34 cellular contexts compared by ENCODE assay signal in the genomic region with DNA sequence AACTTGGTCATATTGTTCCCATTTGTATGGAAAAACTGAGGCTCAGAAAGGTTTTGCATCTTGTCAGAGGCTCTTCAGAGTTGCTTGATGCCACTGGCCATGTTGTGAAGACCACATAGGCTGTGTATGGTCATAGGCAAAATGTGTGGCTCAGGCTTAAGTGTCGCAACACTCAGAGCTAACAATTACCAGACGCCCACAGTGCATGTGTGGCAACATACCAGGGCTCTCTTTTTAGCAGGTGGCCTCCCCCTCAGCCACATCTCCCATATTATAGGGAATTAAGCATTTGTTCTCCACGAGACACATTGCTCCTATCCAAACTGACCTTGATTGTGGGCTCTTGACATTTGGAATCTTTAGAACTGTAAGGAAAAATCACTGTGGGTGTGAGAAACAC.
DNase-seq lines count a peak whose midpoint lies in the region; ATAC-seq and TF ChIP-seq lines count a peak whose summit lies in the region.
"Had no signal": no experiment of that assay in that cellular context is flagged by ENCODE, and none has a peak within 500 bp of the region (broad histone marks: within the 10 kb centered on the region; RNA-seq: fewer than 3 reads in every experiment).

No MANE protein-coding gene starts in this region.

- H3K9me2 ChIP-seq in GM23248 (ENCODE audit: insufficient read depth), result no peaks in the 10 kb centered on the region
- H3K9me2 ChIP-seq in hepatocyte (replicated peaks; ENCODE audit: insufficient read depth), result no peaks in the 10 kb centered on the region

- in situ Hi-C loops in GM23248 (cut with MboI), result no loop called here

- H3K27me3 Mint-ChIP-seq in effector memory CD8-positive, alpha-beta T cell, result no peaks in the 10 kb centered on the region
- no peaks in the 10 kb centered on the region for H3K27me3 Mint-ChIP-seq in activated T-helper 2 cell treated with anti-CD3 and anti-CD28 coated beads, Interferon-gamma antibody, Interleukin-2, Interleukin-4, amounts not matched to agents 10 μg/mL and 5 μg/mL and 100 μg/mL, durations not matched to agents 14 hours and 24 hours and 36 hours (ENCODE audit: low read depth)
- H3K27me3 Mint-ChIP-seq: activated naive CD8-positive, alpha-beta T cell; naive thymus-derived CD4-positive, alpha-beta T cell; progenitor cell of endocrine pancreas had no signal

- BruUV-seq in A673 (replicated peaks; lab: Mats Ljungman, UMichigan), result no TSS peak

- H3K27me3 ChIP-seq in A673 (replicated peaks; ENCODE audit: insufficient read depth, low read depth, low read length, poor library complexity) (no peaks in the 10 kb centered on the region), GM23248 (replicated peaks; ENCODE audit: insufficient read depth) (no peaks in the 10 kb centered on the region), hepatocyte (no peaks in the 10 kb centered on the region)
- H3K27me3 ChIP-seq: ascending aorta, BLaER1, Peyer's patch, SJSA1, tibial artery had no signal

- H3K4me3 ChIP-seq in A673 (ENCODE audit: low read depth, low read length, poor library complexity, severe bottlenecking) (no peak overlapping the region), GM23248 (no peak overlapping the region), hepatocyte (no peak overlapping the region)
- H3K4me3 ChIP-seq: ascending aorta, BLaER1, coronary artery, Peyer's patch, SJSA1, tibial artery had no signal

- DNase-seq in A673 (ENCODE audit: low spot score) (peak; percentile 3), GM23248 (peak; percentile 37), OCI-M1 (lab: John Stamatoyannopoulos, UW) (peak; percentile 41), hepatocyte (ENCODE audit: low spot score) (no peak)
- no peak for DNase-seq in effector memory CD8-positive, alpha-beta T cell
- DNase-seq in activated T-helper 2 cell treated with anti-CD3 and anti-CD28 coated beads, Interferon-gamma antibody, Interleukin-2, Interleukin-4, amounts not matched to agents 10 μg/mL and 5 μg/mL and 100 μg/mL, durations not matched to agents 14 hours and 24 hours and 36 hours (ENCODE audit: low spot score), result no peak
- DNase-seq: activated CD4-positive, alpha-beta T cell treated with anti-CD3 and anti-CD28 coated beads for 4 hours; activated effector memory CD4-positive, alpha-beta T cell treated with anti-CD3 and anti-CD28 coated beads, Interleukin-2, amount 50 U/mL, for 16 hours; activated T-cell treated with anti-CD3 and anti-CD28 coated beads, Interleukin-2, amount 50 U/mL, for 1 hour; effector CD8-positive, alpha-beta T cell; head of caudate nucleus; kidney; naive thymus-derived CD4-positive, alpha-beta T cell; NCI-H2029 treated with DMSO at 0.1 percent for 48 hours; NCI-H524; NK-92 treated with Interleukin-12 subunit alpha and Interleukin-12 subunit beta, amount 100 ng/mL, for 24 hours; nucleus accumbens; Peyer's patch; stimulated activated CD4-positive, alpha-beta T cell treated with anti-CD3 and anti-CD28 coated beads, Interleukin-12 subunit alpha, Interleukin-12 subunit beta, amount 100 ng/mL, for 4 hours; stimulated activated CD4-positive, alpha-beta T cell treated with anti-CD3 and anti-CD28 coated beads, Interleukin-2, amount 100 ng/mL, for 48 hours; T1000; tibial artery; WERI-Rb-1 had no signal

- H3K4me3 Mint-ChIP-seq in effector memory CD8-positive, alpha-beta T cell, result no peak overlapping the region
- H3K4me3 Mint-ChIP-seq in activated T-helper 2 cell treated with anti-CD3 and anti-CD28 coated beads, Interferon-gamma antibody, Interleukin-2, Interleukin-4, amounts not matched to agents 10 μg/mL and 5 μg/mL and 100 μg/mL, durations not matched to agents 14 hours and 24 hours and 36 hours (ENCODE audit: low read depth), result no peak overlapping the region
- H3K4me3 Mint-ChIP-seq: activated naive CD8-positive, alpha-beta T cell; mesothelial cell of epicardium; naive thymus-derived CD4-positive, alpha-beta T cell had no signal

- H3K36me3 ChIP-seq in A673 (ENCODE audit: insufficient read depth, low read length, poor library complexity, severe bottlenecking), result no peaks in the 10 kb centered on the region
- no peaks in the 10 kb centered on the region for H3K36me3 ChIP-seq in GM23248 (ENCODE audit: low read depth)
- H3K36me3 ChIP-seq in hepatocyte (replicated peaks; ENCODE audit: insufficient read depth, low read depth), result no peaks in the 10 kb centered on the region
- H3K36me3 ChIP-seq: ascending aorta, BLaER1, Peyer's patch, SJSA1, tibial artery, WERI-Rb-1 had no signal

- no peak overlapping the region for H2AFZ ChIP-seq in GM23248
- H2AFZ ChIP-seq in hepatocyte, result no peak overlapping the region

- no peaks in the 10 kb centered on the region for H3K36me3 Mint-ChIP-seq in effector memory CD8-positive, alpha-beta T cell (ENCODE audit: insufficient read depth)
- no peaks in the 10 kb centered on the region for H3K36me3 Mint-ChIP-seq in activated T-helper 2 cell treated with anti-CD3 and anti-CD28 coated beads, Interferon-gamma antibody, Interleukin-2, Interleukin-4, amounts not matched to agents 10 μg/mL and 5 μg/mL and 100 μg/mL, durations not matched to agents 14 hours and 24 hours and 36 hours (ENCODE audit: low read depth)
- H3K36me3 Mint-ChIP-seq: activated naive CD8-positive, alpha-beta T cell; mesothelial cell of epicardium had no signal

- H3K79me2 ChIP-seq in GM23248 (ENCODE audit: insufficient read depth) (no peaks in the 10 kb centered on the region), hepatocyte (no peaks in the 10 kb centered on the region)

- no peak overlapping the region for H3K4me2 ChIP-seq in GM23248 (ENCODE audit: unreplicated experiment)
- H3K4me2 ChIP-seq in hepatocyte, result no peak overlapping the region
- H3K4me2 ChIP-seq: BLaER1 had no signal

- H3F3A ChIP-seq in GM23248 (ENCODE audit: insufficient read depth), result no peaks in the 10 kb centered on the region

- no peak overlapping the region for H3K27ac ChIP-seq in A673 (ENCODE audit: low read depth, low read length, poor library complexity, severe bottlenecking)
- H3K27ac ChIP-seq in GM23248, result no peak overlapping the region
- H3K27ac ChIP-seq in hepatocyte, result peak overlapping the region; percentile 56
- H3K27ac ChIP-seq: ascending aorta, BLaER1, coronary artery, Peyer's patch, SJSA1, tibial artery, WERI-Rb-1 had no signal

- H3K4me1 ChIP-seq in A673 (ENCODE audit: insufficient read depth, low read length, poor library complexity, severe bottlenecking) (no peaks in the 10 kb centered on the region), GM23248 (ENCODE audit: insufficient read depth) (no peaks in the 10 kb centered on the region), hepatocyte (ENCODE audit: insufficient read depth) (no peaks in the 10 kb centered on the region)
- H3K4me1 ChIP-seq: ascending aorta, Peyer's patch, SJSA1, tibial artery had no signal

- no peaks in the 10 kb centered on the region for H3K4me1 Mint-ChIP-seq in effector memory CD8-positive, alpha-beta T cell (ENCODE audit: low read depth in 2 of 2)
- H3K4me1 Mint-ChIP-seq in activated T-helper 2 cell treated with anti-CD3 and anti-CD28 coated beads, Interferon-gamma antibody, Interleukin-2, Interleukin-4, amounts not matched to agents 10 μg/mL and 5 μg/mL and 100 μg/mL, durations not matched to agents 14 hours and 24 hours and 36 hours (ENCODE audit: low read depth), result no peaks in the 10 kb centered on the region
- H3K4me1 Mint-ChIP-seq: naive thymus-derived CD4-positive, alpha-beta T cell had no signal

- H4K20me1 ChIP-seq in GM23248 (ENCODE audit: insufficient read depth) (no peaks in the 10 kb centered on the region), hepatocyte (ENCODE audit: insufficient read depth, poor library complexity, severe bottlenecking) (no peaks in the 10 kb centered on the region)
- H4K20me1 ChIP-seq: BLaER1 had no signal

- H3K27ac Mint-ChIP-seq in effector memory CD8-positive, alpha-beta T cell, result no peak overlapping the region
- H3K27ac Mint-ChIP-seq in activated T-helper 2 cell treated with anti-CD3 and anti-CD28 coated beads, Interferon-gamma antibody, Interleukin-2, Interleukin-4, amounts not matched to agents 10 μg/mL and 5 μg/mL and 100 μg/mL, durations not matched to agents 14 hours and 24 hours and 36 hours, result no peak overlapping the region
- H3K27ac Mint-ChIP-seq: activated naive CD8-positive, alpha-beta T cell; mesothelial cell of epicardium; naive thymus-derived CD4-positive, alpha-beta T cell; progenitor cell of endocrine pancreas had no signal

- POLR2A ChIA-PET in A673 (lab: Charles Lee; ENCODE audit: low non-redundant PET), result interaction anchor here (0.6 kb wide), 1 partner anchor 11 kb away, joined by 3 read pairs; no protein-coding TSS in a partner anchor

- 46 to 61% methylated on average over 3 of the region's 3 CpGs for WGBS in GM23248 (ENCODE audit: low coverage in 1 of 2, low lambda C conversion rate in 2 of 2, missing lambda C conversion rate in 2 of 2), 2 experiments
- 71% methylated on average over 3 of the region's 3 CpGs for WGBS in hepatocyte (ENCODE audit: low lambda C conversion rate, missing lambda C conversion rate)

- intact Hi-C loops in A673 (cut with micrococcal nuclease; ENCODE audit: unreplicated experiment), result no loop called here
- intact Hi-C loops in activated T-helper 2 cell treated with anti-CD3 and anti-CD28 coated beads, Interferon-gamma antibody, Interleukin-2, Interleukin-4, amounts not matched to agents 10 μg/mL and 5 μg/mL and 100 μg/mL, durations not matched to agents 14 hours and 24 hours and 36 hours (cut with micrococcal nuclease), result no loop called here

- H3K9ac ChIP-seq in GM23248, result no peak overlapping the region
- H3K9ac ChIP-seq: BLaER1 had no signal

- H3K9me3 Mint-ChIP-seq in effector memory CD8-positive, alpha-beta T cell, result peaks cover 7 to 43% of the 10 kb centered on the region in 2 donors
- H3K9me3 Mint-ChIP-seq in activated T-helper 2 cell treated with anti-CD3 and anti-CD28 coated beads, Interferon-gamma antibody, Interleukin-2, Interleukin-4, amounts not matched to agents 10 μg/mL and 5 μg/mL and 100 μg/mL, durations not matched to agents 14 hours and 24 hours and 36 hours, result peaks cover 3% of the 10 kb centered on the region
- H3K9me3 Mint-ChIP-seq: mesothelial cell of epicardium had no signal

- no peaks in the 10 kb centered on the region for H3K9me3 ChIP-seq in A673 (ENCODE audit: low read depth, low read length, poor library complexity, severe bottlenecking)
- H3K9me3 ChIP-seq in GM23248 (ENCODE audit: low read depth), result no peaks in the 10 kb centered on the region
- H3K9me3 ChIP-seq in hepatocyte (ENCODE audit: low read depth), result no peaks in the 10 kb centered on the region
- H3K9me3 ChIP-seq: ascending aorta, BLaER1, Peyer's patch, SJSA1, tibial artery had no signal

- no peak for TF ChIP-seq CTCF in A673 (conservative IDR thresholded peaks at IDR 0.05; ENCODE audit: low read depth, low read length)
- no peak for TF ChIP-seq CTCF in hepatocyte (IDR thresholded peaks at IDR 0.05; ENCODE audit: poor library complexity)

- ATAC-seq in HG02571 (IDR thresholded peaks at IDR 0.05; ENCODE audit: unreplicated experiment) (no peak), HG02840 (IDR thresholded peaks at IDR 0.05; ENCODE audit: low FRiP score, unreplicated experiment) (no peak)
- ATAC-seq in effector memory CD8-positive, alpha-beta T cell (replicated peaks), result no peak
- ATAC-seq: HCT116; naive thymus-derived CD4-positive, alpha-beta T cell; sciatic nerve had no signal

- CTCF ChIA-PET in A673 (lab: Charles Lee), result no interaction called here

Comparison
In these comparisons a context has a peak if more than half of its experiments do, and no peak if none do; other contexts are left out.
1. DNase-seq: peak in A673 (single experiment), GM23248 (single experiment) and OCI-M1 (single experiment); none in hepatocyte (single experiment), effector memory CD8-positive, alpha-beta T cell (0 of 3) and activated T-helper 2 cell treated with anti-CD3 and anti-CD28 coated beads, Interferon-gamma antibody, Interleukin-2, Interleukin-4, amounts not matched to agents 10 μg/mL and 5 μg/mL and 100 μg/mL, durations not matched to agents 14 hours and 24 hours and 36 hours (single experiment).